ENCODE assay signal across 1 cellular context in the genomic region with DNA sequence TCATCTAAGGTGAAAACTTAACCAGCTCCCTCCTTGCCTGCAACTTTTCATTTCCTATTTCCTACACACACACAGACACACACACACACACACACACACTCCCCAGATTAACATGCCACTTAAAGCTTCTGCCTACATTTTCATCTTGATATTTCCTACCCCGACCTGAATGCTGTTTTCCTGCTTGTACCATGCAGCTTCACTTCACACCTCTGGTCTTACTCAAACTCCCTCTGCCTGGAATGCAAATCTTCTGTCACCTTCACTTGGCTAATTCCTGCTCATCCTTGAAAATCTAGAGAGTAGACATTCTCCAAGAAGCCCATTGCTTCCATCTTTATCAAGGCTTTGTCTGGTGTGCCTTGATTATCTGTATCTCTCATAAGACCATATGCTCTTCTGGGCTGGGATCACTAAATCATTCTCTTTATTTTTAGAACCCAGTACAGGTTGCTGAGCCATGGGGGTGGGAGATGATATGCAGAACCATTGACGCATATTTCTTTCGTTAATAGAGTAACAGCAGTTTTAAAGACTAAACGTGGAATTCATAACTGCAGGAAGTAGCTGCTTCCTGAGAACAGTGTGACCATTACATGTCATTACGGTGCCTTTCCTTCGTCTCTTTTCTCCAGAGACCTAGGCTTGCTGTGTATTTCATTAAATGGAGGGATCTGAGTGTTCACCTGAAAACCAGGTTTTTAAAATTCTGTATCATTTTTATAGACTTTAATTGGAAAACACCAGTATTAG.
TF ChIP-seq lines count a peak whose summit lies in the region.

No MANE protein-coding gene starts in this region.

TF ChIP-seq in H1, 55 proteins besides CTCF, POLR2A, EP300 and RAD21:
- no peak for TF ChIP-seq SUZ12 (IDR thresholded peaks at IDR 0.05; ENCODE audit: low read length)
- 0 out of 2 replicates have a peak, but pooled peaks have one; percentile 12 for TF ChIP-seq TEAD4 (IDR thresholded peaks at IDR 0.05; ENCODE audit: low read depth, low read length)
